1 cellular context compared by ENCODE assay signal in genomic region chr11:60880635-60881282, GRCh38.
TF ChIP-seq lines count a peak whose summit lies in the region.

No MANE protein-coding gene starts in this region.

TF ChIP-seq in HepG2, 621 proteins besides CTCF, POLR2A, EP300 and RAD21 (continued from another document):
- TF ChIP-seq SNAPC4 (CRISPR knock-in tag; IDR thresholded peaks at IDR 0.05) = no peak
- no peak for TF ChIP-seq ZUFSP (CRISPR knock-in tag; IDR thresholded peaks at IDR 0.05; ENCODE audit: borderline replicate concordance)
- TF ChIP-seq ZFP91 (CRISPR knock-in tag; IDR thresholded peaks at IDR 0.05; ENCODE audit: borderline replicate concordance) = peak; percentile 69
- peak; percentile 90 for TF ChIP-seq MAX (IDR thresholded peaks at IDR 0.05)
- no peak for TF ChIP-seq ZNF773 (CRISPR knock-in tag; IDR thresholded peaks at IDR 0.05; ENCODE audit: borderline replicate concordance)
- no peak for TF ChIP-seq MXD1 (CRISPR knock-in tag; IDR thresholded peaks at IDR 0.05)
- 0 out of 2 replicates have a peak, but pooled peaks have one; percentile 79 for TF ChIP-seq ZNF513 (CRISPR knock-in tag; conservative IDR thresholded peaks at IDR 0.05)
- peak; percentile 98 for TF ChIP-seq TGIF2 (CRISPR knock-in tag; IDR thresholded peaks at IDR 0.05)
- peak; percentile 99 for TF ChIP-seq HDAC2 (CRISPR knock-in tag; IDR thresholded peaks at IDR 0.05)
- no peak for TF ChIP-seq RBAK (CRISPR knock-in tag; IDR thresholded peaks at IDR 0.05)
- TF ChIP-seq GTF2F1 (IDR thresholded peaks at IDR 0.05; ENCODE audit: low read length) = no peak
- no peak for TF ChIP-seq NFIB (CRISPR knock-in tag; IDR thresholded peaks at IDR 0.05; ENCODE audit: borderline replicate concordance)
- TF ChIP-seq REST (IDR thresholded peaks at IDR 0.05; ENCODE audit: borderline replicate concordance in 1 of 2, low read depth in 1 of 2, low read length in 2 of 2) = peak in 1 of 2 experiments; percentile 70; a peak in 1 of 4 replicates
- TF ChIP-seq SIN3A (IDR thresholded peaks at IDR 0.05; ENCODE audit: borderline replicate concordance, low read depth, low read length) = peak; percentile 60; the same call in 1 of the 2 replicates
- TF ChIP-seq NFYC (CRISPR knock-in tag; IDR thresholded peaks at IDR 0.05) = no peak
- peak; percentile 92 for TF ChIP-seq ZNF264 (CRISPR knock-in tag; IDR thresholded peaks at IDR 0.05)
- peak; percentile 98 for TF ChIP-seq IKZF5 (CRISPR knock-in tag; IDR thresholded peaks at IDR 0.05)
- peak; percentile 62; the same call in 1 of the 2 replicates for TF ChIP-seq KMT2A (CRISPR knock-in tag; IDR thresholded peaks at IDR 0.05)
- TF ChIP-seq AKNA (CRISPR knock-in tag; IDR thresholded peaks at IDR 0.05; ENCODE audit: borderline replicate concordance) = no peak
- peak; percentile 92; the same call in 1 of the 2 replicates for TF ChIP-seq ZNF703 (CRISPR knock-in tag; IDR thresholded peaks at IDR 0.05; ENCODE audit: borderline replicate concordance)
- peak; percentile 97 for TF ChIP-seq ISL2 (CRISPR knock-in tag; IDR thresholded peaks at IDR 0.05)
- peak; percentile 90; the same call in 1 of the 2 replicates for TF ChIP-seq SSRP1 (CRISPR knock-in tag; IDR thresholded peaks at IDR 0.05)
- no peak for TF ChIP-seq PHF5A (CRISPR knock-in tag; IDR thresholded peaks at IDR 0.05; ENCODE audit: low read depth, unreplicated experiment)
- no peak for TF ChIP-seq REXO4 (CRISPR knock-in tag; IDR thresholded peaks at IDR 0.05; ENCODE audit: borderline replicate concordance)
- no peak for TF ChIP-seq RAD51 (IDR thresholded peaks at IDR 0.05; ENCODE audit: borderline replicate concordance)
- TF ChIP-seq SOX5 (CRISPR knock-in tag; IDR thresholded peaks at IDR 0.05; ENCODE audit: borderline replicate concordance) = peak; percentile 100
- no peak for TF ChIP-seq TCF7L2 (IDR thresholded peaks at IDR 0.05; ENCODE audit: low read depth, low read length)
- TF ChIP-seq ZNF547 (CRISPR knock-in tag; IDR thresholded peaks at IDR 0.05) = no peak
- TF ChIP-seq ZNF44 (CRISPR knock-in tag; IDR thresholded peaks at IDR 0.05) = no peak
- TF ChIP-seq ZNF841 (CRISPR knock-in tag; IDR thresholded peaks at IDR 0.05; ENCODE audit: borderline replicate concordance) = no peak
- peak; percentile 96 for TF ChIP-seq MIXL1 (CRISPR knock-in tag; IDR thresholded peaks at IDR 0.05)
